In genomic region chr5:162068412-162068811, GRCh38 we compare ENCODE assay signal across 9 cellular contexts. TPM values are rescaled to one million over a fixed set of nuclear protein-coding genes. Genes with fewer than 3 reads are reported as not detected.
A peak's percentile ranks its signal among the peaks of the same experiment; 100 is the strongest.
DNase-seq lines count a peak whose midpoint lies in the region; ATAC-seq and TF ChIP-seq lines count a peak whose summit lies in the region.
"Had no signal": no experiment of that assay in that cellular context is flagged by ENCODE, and none has a peak within 500 bp of the region (broad histone marks: within the 10 kb centered on the region; RNA-seq: fewer than 3 reads in every experiment).

No MANE protein-coding gene starts in this region.

- 12% methylated on average over 11 of the region's 12 CpGs for WGBS in smooth muscle cell (ENCODE audit: low lambda C conversion rate)

- intact Hi-C loops in activated CD8-positive, alpha-beta T cell treated with anti-CD3 and anti-CD28 coated beads for 36 hours (cut with micrococcal nuclease): no loop called here

- no peaks in the 10 kb centered on the region for H3F3A ChIP-seq in smooth muscle cell (ENCODE audit: low read depth)

- POLR2A ChIA-PET in activated CD8-positive, alpha-beta T cell treated with anti-CD3 and anti-CD28 coated beads, Interleukin-2, amount 10 ng/mL, durations not matched to agents 7 days and 5 days (lab: Charles Lee): no interaction called here
- POLR2A ChIA-PET in activated CD8-positive, alpha-beta T cell treated with anti-CD3 and anti-CD28 coated beads for 36 hours (lab: Charles Lee): no interaction called here

- H3K4me2 ChIP-seq in smooth muscle cell: no peak overlapping the region

- no peak for ATAC-seq in activated CD8-positive, alpha-beta T cell treated with anti-CD3 and anti-CD28 coated beads, Interleukin-2, amount 10 ng/mL, durations not matched to agents 7 days and 5 days
- ATAC-seq in activated CD8-positive, alpha-beta T cell treated with anti-CD3 and anti-CD28 coated beads for 36 hours: no peak
- ATAC-seq in activated naive CD4-positive, alpha-beta T cell treated with anti-CD3 and anti-CD28 coated beads, Interleukin-2, amount 50 U/mL, for 72 hours: no peak

- no peak overlapping the region for H3K9ac ChIP-seq in smooth muscle cell (ENCODE audit: low read depth)

- H3K27me3 ChIP-seq in smooth muscle cell (ENCODE audit: low read depth): peaks cover 16% of the 10 kb centered on the region

- H3K36me3 ChIP-seq in smooth muscle cell (ENCODE audit: low read depth): no peaks in the 10 kb centered on the region

- CTCF ChIA-PET in activated CD8-positive, alpha-beta T cell treated with anti-CD3 and anti-CD28 coated beads, Interleukin-2, amount 10 ng/mL, durations not matched to agents 7 days and 5 days (lab: Charles Lee): no interaction called here
- CTCF ChIA-PET in activated CD8-positive, alpha-beta T cell treated with anti-CD3 and anti-CD28 coated beads for 36 hours (lab: Charles Lee): no interaction called here

- no peak for TF ChIP-seq POLR2A in erythroblast (IDR thresholded peaks at IDR 0.05; ENCODE audit: low read length)

- H3K9me3 Mint-ChIP-seq in activated CD8-positive, alpha-beta T cell treated with anti-CD3 and anti-CD28 coated beads, Interleukin-2, amount 10 ng/mL, durations not matched to agents 7 days and 5 days (ENCODE audit: insufficient read depth): peaks cover 7% of the 10 kb centered on the region
- peaks cover 2% of the 10 kb centered on the region for H3K9me3 Mint-ChIP-seq in activated CD8-positive, alpha-beta T cell treated with anti-CD3 and anti-CD28 coated beads for 36 hours
- peaks cover 0 to 13% of the 10 kb centered on the region in 2 donors for H3K9me3 Mint-ChIP-seq in activated naive CD4-positive, alpha-beta T cell treated with anti-CD3 and anti-CD28 coated beads, Interleukin-2, amount 50 U/mL, for 72 hours

- no peaks in the 10 kb centered on the region for H4K20me1 ChIP-seq in smooth muscle cell (ENCODE audit: low read depth)

- no peak overlapping the region for H2AFZ ChIP-seq in smooth muscle cell (ENCODE audit: low read depth)

- H3K4me1 Mint-ChIP-seq in activated CD8-positive, alpha-beta T cell treated with anti-CD3 and anti-CD28 coated beads, Interleukin-2, amount 10 ng/mL, durations not matched to agents 7 days and 5 days (ENCODE audit: low read depth): no peaks in the 10 kb centered on the region
- no peaks in the 10 kb centered on the region for H3K4me1 Mint-ChIP-seq in activated CD8-positive, alpha-beta T cell treated with anti-CD3 and anti-CD28 coated beads for 36 hours (ENCODE audit: low read depth)

- H3K36me3 Mint-ChIP-seq in activated CD8-positive, alpha-beta T cell treated with anti-CD3 and anti-CD28 coated beads, Interleukin-2, amount 10 ng/mL, durations not matched to agents 7 days and 5 days (ENCODE audit: low read depth): no peaks in the 10 kb centered on the region
- no peaks in the 10 kb centered on the region for H3K36me3 Mint-ChIP-seq in activated CD8-positive, alpha-beta T cell treated with anti-CD3 and anti-CD28 coated beads for 36 hours (ENCODE audit: low read depth)
- H3K36me3 Mint-ChIP-seq in activated naive CD4-positive, alpha-beta T cell treated with anti-CD3 and anti-CD28 coated beads, Interleukin-2, amount 50 U/mL, for 72 hours: peaks cover 0 to 16% of the 10 kb centered on the region in 2 donors

- H3K4me1 ChIP-seq in smooth muscle cell (ENCODE audit: low read depth): no peaks in the 10 kb centered on the region

- H3K4me3 Mint-ChIP-seq in activated CD8-positive, alpha-beta T cell treated with anti-CD3 and anti-CD28 coated beads, Interleukin-2, amount 10 ng/mL, durations not matched to agents 7 days and 5 days: no peak overlapping the region
- no peak overlapping the region for H3K4me3 Mint-ChIP-seq in activated CD8-positive, alpha-beta T cell treated with anti-CD3 and anti-CD28 coated beads for 36 hours

- no peaks in the 10 kb centered on the region for H3K27me3 Mint-ChIP-seq in activated CD8-positive, alpha-beta T cell treated with anti-CD3 and anti-CD28 coated beads, Interleukin-2, amount 10 ng/mL, durations not matched to agents 7 days and 5 days (ENCODE audit: low read depth)
- no peaks in the 10 kb centered on the region for H3K27me3 Mint-ChIP-seq in activated CD8-positive, alpha-beta T cell treated with anti-CD3 and anti-CD28 coated beads for 36 hours

- no peak for TF ChIP-seq CTCF in activated CD8-positive, alpha-beta T cell treated with anti-CD3 and anti-CD28 coated beads for 36 hours (IDR thresholded peaks at IDR 0.05)
- TF ChIP-seq CTCF in smooth muscle cell (IDR thresholded peaks at IDR 0.05; ENCODE audit: borderline replicate concordance, insufficient read depth, poor library complexity, severe bottlenecking): no peak

- DNase-seq in activated CD8-positive, alpha-beta T cell treated with anti-CD3 and anti-CD28 coated beads, Interleukin-2, amount 10 ng/mL, durations not matched to agents 7 days and 5 days: peak; percentile 20
- DNase-seq in activated CD8-positive, alpha-beta T cell treated with anti-CD3 and anti-CD28 coated beads for 36 hours: no peak
- peak; percentile 51 for DNase-seq in NCI-H1048 (lab: John Stamatoyannopoulos, UW)
- DNase-seq in erythroblast (lab: John Stamatoyannopoulos, UW): peak; percentile 11 to 14
- peak; percentile 3 for DNase-seq in smooth muscle cell (lab: John Stamatoyannopoulos, UW; ENCODE audit: unreplicated experiment)
- no peak for DNase-seq in stimulated activated naive CD4-positive, alpha-beta T cell (lab: John Stamatoyannopoulos, UW)
- no peak for DNase-seq in stimulated activated CD4-positive, alpha-beta T cell treated with anti-CD3 and anti-CD28 coated beads, Interleukin-4, amount 100 ng/mL, for 24 hours
- DNase-seq in activated naive CD4-positive, alpha-beta T cell treated with anti-CD3 and anti-CD28 coated beads, Interleukin-2, amount 50 U/mL, for 72 hours (ENCODE audit: low spot score in 2 of 2): no peak

- H3K9me3 ChIP-seq in smooth muscle cell (replicated peaks; ENCODE audit: low read depth): no peaks in the 10 kb centered on the region

- H3K79me2 ChIP-seq in smooth muscle cell (ENCODE audit: low read depth): no peaks in the 10 kb centered on the region

- no peak overlapping the region for H3K4me3 ChIP-seq in smooth muscle cell

- H3K27ac ChIP-seq in smooth muscle cell (ENCODE audit: low read depth): no peak overlapping the region
- H3K27ac ChIP-seq: C4-2B had no signal

- no peak overlapping the region for H3K27ac Mint-ChIP-seq in activated CD8-positive, alpha-beta T cell treated with anti-CD3 and anti-CD28 coated beads, Interleukin-2, amount 10 ng/mL, durations not matched to agents 7 days and 5 days
- H3K27ac Mint-ChIP-seq in activated CD8-positive, alpha-beta T cell treated with anti-CD3 and anti-CD28 coated beads for 36 hours: no peak overlapping the region
- no peak overlapping the region for H3K27ac Mint-ChIP-seq in activated naive CD4-positive, alpha-beta T cell treated with anti-CD3 and anti-CD28 coated beads, Interleukin-2, amount 50 U/mL, for 72 hours

RNA-seq across cellular contexts. Expression of gene GABRG2, which starts 0.8 kb away (rescaled TPM):
- total RNA-seq in activated CD8-positive, alpha-beta T cell treated with anti-CD3 and anti-CD28 coated beads, Interleukin-2, amount 10 ng/mL, durations not matched to agents 7 days and 5 days: not detected
- total RNA-seq in activated CD8-positive, alpha-beta T cell treated with anti-CD3 and anti-CD28 coated beads for 36 hours: not detected
- total RNA-seq in smooth muscle cell: not detected in 2 replicates
- polyA plus RNA-seq in smooth muscle cell: not detected in 2 replicates
- total RNA-seq in activated naive CD4-positive, alpha-beta T cell treated with anti-CD3 and anti-CD28 coated beads, Interleukin-2, amount 50 U/mL, for 72 hours: not detected

Comparison
In these comparisons a context has a peak if more than half of its experiments do, and no peak if none do; other contexts are left out.
1. DNase-seq: peak in activated CD8-positive, alpha-beta T cell treated with anti-CD3 and anti-CD28 coated beads, Interleukin-2, amount 10 ng/mL, durations not matched to agents 7 days and 5 days (single experiment), NCI-H1048 (single experiment), erythroblast (2 of 2) and smooth muscle cell (single experiment); none in activated CD8-positive, alpha-beta T cell treated with anti-CD3 and anti-CD28 coated beads for 36 hours (single experiment), stimulated activated naive CD4-positive, alpha-beta T cell (0 of 6), stimulated activated CD4-positive, alpha-beta T cell treated with anti-CD3 and anti-CD28 coated beads, Interleukin-4, amount 100 ng/mL, for 24 hours (single experiment) and activated naive CD4-positive, alpha-beta T cell treated with anti-CD3 and anti-CD28 coated beads, Interleukin-2, amount 50 U/mL, for 72 hours (0 of 2).